ENCODE assay signal across 1 cellular context in genomic region chr2:100962366-100963025, GRCh38.
TF ChIP-seq lines count a peak whose summit lies in the region.

No MANE protein-coding gene starts in this region.

TF ChIP-seq in IMR-90, 13 proteins besides CTCF, POLR2A, EP300 and RAD21 (continued from another document):
- TF ChIP-seq SMC3 (IDR thresholded peaks at IDR 0.05; ENCODE audit: low read depth, low read length) (no peak), BHLHE40 (IDR thresholded peaks at IDR 0.05; ENCODE audit: low read depth, low read length) (no peak), RFX5 (IDR thresholded peaks at IDR 0.05; ENCODE audit: low read depth, low read length) (no peak), MAZ (IDR thresholded peaks at IDR 0.05; ENCODE audit: borderline replicate concordance, low read depth, low read length) (no peak), MXI1 (IDR thresholded peaks at IDR 0.05; ENCODE audit: borderline replicate concordance, low read depth, low read length) (no peak), CHD1 (IDR thresholded peaks at IDR 0.05; ENCODE audit: low read depth, low read length) (no peak), CEBPB (IDR thresholded peaks at IDR 0.05; ENCODE audit: low read depth, low read length) (no peak), ELK1 (IDR thresholded peaks at IDR 0.05; ENCODE audit: borderline replicate concordance, low read depth, low read length) (no peak), RCOR1 (IDR thresholded peaks at IDR 0.05; ENCODE audit: insufficient replicate concordance, low read length) (no peak), MAFK (IDR thresholded peaks at IDR 0.05; ENCODE audit: low read depth, low read length) (no peak), USF2 (IDR thresholded peaks at IDR 0.05; ENCODE audit: low read depth, low read length) (no peak)
